ENCODE assay signal across 8 cellular contexts in genomic region chr16:46883353-46883689, GRCh38. TPM values are rescaled to one million over a fixed set of nuclear protein-coding genes. Genes with fewer than 3 reads are reported as not detected.
DNase-seq lines count a peak whose midpoint lies in the region; ATAC-seq lines count a peak whose summit lies in the region.

No MANE protein-coding gene starts in this region.

- H3K9ac ChIP-seq in iPS-18a (ENCODE audit: low read length), result peak overlapping the region; percentile 93

- DNase-seq in Ammon's horn (ENCODE audit: low spot score) (peak; percentile 63), NCI-H82 treated with DMSO at 0.1 percent for 48 hours (lab: John Stamatoyannopoulos, UW; ENCODE audit: unreplicated experiment) (no peak), DMS 273 treated with DMSO at 0.1 percent for 48 hours (lab: John Stamatoyannopoulos, UW) (no peak)
- DNase-seq in activated CD8-positive, alpha-beta T cell treated with anti-CD3 and anti-CD28 coated beads, Interleukin-2, amount 10 ng/mL, durations not matched to agents 7 days and 5 days, result peak; percentile 27
- DNase-seq in stimulated activated naive CD8-positive, alpha-beta T cell treated with anti-CD3 and anti-CD28 coated beads, Interleukin-15, amount 100 ng/mL, for 72 hours, result no peak

- peak overlapping the region; percentile 77 for H3K4me3 Mint-ChIP-seq in activated CD8-positive, alpha-beta T cell treated with anti-CD3 and anti-CD28 coated beads, Interleukin-2, amount 10 ng/mL, durations not matched to agents 7 days and 5 days
- H3K4me3 Mint-ChIP-seq in stimulated activated naive CD8-positive, alpha-beta T cell treated with anti-CD3 and anti-CD28 coated beads, Interleukin-15, amount 100 ng/mL, for 72 hours, result peak overlapping the region; percentile 83 to 92

- ATAC-seq in HG03135 (IDR thresholded peaks at IDR 0.05; ENCODE audit: unreplicated experiment), result peak; percentile 4
- no peak for ATAC-seq in activated CD8-positive, alpha-beta T cell treated with anti-CD3 and anti-CD28 coated beads, Interleukin-2, amount 10 ng/mL, durations not matched to agents 7 days and 5 days
- ATAC-seq in stimulated activated naive CD8-positive, alpha-beta T cell treated with anti-CD3 and anti-CD28 coated beads, Interleukin-15, amount 100 ng/mL, for 72 hours, result peak; percentile 1
- ATAC-seq in GM21576 (IDR thresholded peaks at IDR 0.05; ENCODE audit: unreplicated experiment), result no peak

- no peaks in the 10 kb centered on the region for H3K9me3 ChIP-seq in iPS-18a (ENCODE audit: control insufficient read depth, low read depth, low read length)

- H3K4me1 ChIP-seq in iPS-18a (ENCODE audit: control insufficient read depth, low read depth, low read length), result peaks cover 27% of the 10 kb centered on the region

- H3K4me1 Mint-ChIP-seq in activated CD8-positive, alpha-beta T cell treated with anti-CD3 and anti-CD28 coated beads, Interleukin-2, amount 10 ng/mL, durations not matched to agents 7 days and 5 days (ENCODE audit: low read depth), result peaks cover 15% of the 10 kb centered on the region
- H3K4me1 Mint-ChIP-seq in stimulated activated naive CD8-positive, alpha-beta T cell treated with anti-CD3 and anti-CD28 coated beads, Interleukin-15, amount 100 ng/mL, for 72 hours, result peaks cover 35% of the 10 kb centered on the region

- H3K9me3 Mint-ChIP-seq in activated CD8-positive, alpha-beta T cell treated with anti-CD3 and anti-CD28 coated beads, Interleukin-2, amount 10 ng/mL, durations not matched to agents 7 days and 5 days (ENCODE audit: insufficient read depth), result no peaks in the 10 kb centered on the region
- no peaks in the 10 kb centered on the region for H3K9me3 Mint-ChIP-seq in stimulated activated naive CD8-positive, alpha-beta T cell treated with anti-CD3 and anti-CD28 coated beads, Interleukin-15, amount 100 ng/mL, for 72 hours

- H3K27ac Mint-ChIP-seq in activated CD8-positive, alpha-beta T cell treated with anti-CD3 and anti-CD28 coated beads, Interleukin-2, amount 10 ng/mL, durations not matched to agents 7 days and 5 days, result peak overlapping the region; percentile 71
- H3K27ac Mint-ChIP-seq in stimulated activated naive CD8-positive, alpha-beta T cell treated with anti-CD3 and anti-CD28 coated beads, Interleukin-15, amount 100 ng/mL, for 72 hours, result peak overlapping the region; percentile 97 to 100

- peaks cover 6% of the 10 kb centered on the region for H3K36me3 ChIP-seq in iPS-18a (ENCODE audit: control insufficient read depth, low read depth, low read length)

- CTCF ChIA-PET in activated CD8-positive, alpha-beta T cell treated with anti-CD3 and anti-CD28 coated beads, Interleukin-2, amount 10 ng/mL, durations not matched to agents 7 days and 5 days (lab: Charles Lee), result interaction anchor here (1.7 to 3.6 kb wide), 3 partner anchors 25 to 90 kb away, joined by 3 to 14 read pairs (median 11); partner anchors contain the start of gene DNAJA2

- peak overlapping the region; percentile 83 for H3K4me3 ChIP-seq in iPS-18a (ENCODE audit: low read length)

- H3K27ac ChIP-seq in iPS-18a (ENCODE audit: low read length), result peak overlapping the region; percentile 35

- POLR2A ChIA-PET in activated CD8-positive, alpha-beta T cell treated with anti-CD3 and anti-CD28 coated beads, Interleukin-2, amount 10 ng/mL, durations not matched to agents 7 days and 5 days (lab: Charles Lee), result interaction anchor here (1.2 kb wide), 1 partner anchor 91 kb away, joined by 5 read pairs; no protein-coding TSS in a partner anchor

- H3K36me3 Mint-ChIP-seq in activated CD8-positive, alpha-beta T cell treated with anti-CD3 and anti-CD28 coated beads, Interleukin-2, amount 10 ng/mL, durations not matched to agents 7 days and 5 days (ENCODE audit: low read depth), result no peaks in the 10 kb centered on the region

- H3K27me3 Mint-ChIP-seq in activated CD8-positive, alpha-beta T cell treated with anti-CD3 and anti-CD28 coated beads, Interleukin-2, amount 10 ng/mL, durations not matched to agents 7 days and 5 days (ENCODE audit: low read depth), result peaks cover 29% of the 10 kb centered on the region
- peaks cover 60% of the 10 kb centered on the region for H3K27me3 Mint-ChIP-seq in stimulated activated naive CD8-positive, alpha-beta T cell treated with anti-CD3 and anti-CD28 coated beads, Interleukin-15, amount 100 ng/mL, for 72 hours

- peaks cover 14% of the 10 kb centered on the region for H3K27me3 ChIP-seq in iPS-18a (ENCODE audit: control insufficient read depth, insufficient read depth, low read length)

RNA-seq across cellular contexts. Expression of gene GPT2, which starts 0.8 kb away (rescaled TPM):
- total RNA-seq in activated CD8-positive, alpha-beta T cell treated with anti-CD3 and anti-CD28 coated beads, Interleukin-2, amount 10 ng/mL, durations not matched to agents 7 days and 5 days, result 1 to 10 TPM; 5.4 to 7.3 TPM

RNA-seq across cellular contexts. Expression of gene C16orf87, which starts 52.3 kb away (rescaled TPM):
- 1 to 10 TPM; 7.5 to 8.4 TPM for total RNA-seq in activated CD8-positive, alpha-beta T cell treated with anti-CD3 and anti-CD28 coated beads, Interleukin-2, amount 10 ng/mL, durations not matched to agents 7 days and 5 days

Comparison
In these comparisons a context has a peak if more than half of its experiments do, and no peak if none do; other contexts are left out.
1. DNase-seq: peak in Ammon's horn (single experiment) and activated CD8-positive, alpha-beta T cell treated with anti-CD3 and anti-CD28 coated beads, Interleukin-2, amount 10 ng/mL, durations not matched to agents 7 days and 5 days (single experiment); none in stimulated activated naive CD8-positive, alpha-beta T cell treated with anti-CD3 and anti-CD28 coated beads, Interleukin-15, amount 100 ng/mL, for 72 hours (0 of 2), NCI-H82 treated with DMSO at 0.1 percent for 48 hours (single experiment) and DMS 273 treated with DMSO at 0.1 percent for 48 hours (single experiment).
2. ATAC-seq: peak in HG03135 (single experiment) and stimulated activated naive CD8-positive, alpha-beta T cell treated with anti-CD3 and anti-CD28 coated beads, Interleukin-15, amount 100 ng/mL, for 72 hours (single experiment); none in activated CD8-positive, alpha-beta T cell treated with anti-CD3 and anti-CD28 coated beads, Interleukin-2, amount 10 ng/mL, durations not matched to agents 7 days and 5 days (single experiment) and GM21576 (single experiment).